ENCODE assay signal across 23 cellular contexts in the genomic region with DNA sequence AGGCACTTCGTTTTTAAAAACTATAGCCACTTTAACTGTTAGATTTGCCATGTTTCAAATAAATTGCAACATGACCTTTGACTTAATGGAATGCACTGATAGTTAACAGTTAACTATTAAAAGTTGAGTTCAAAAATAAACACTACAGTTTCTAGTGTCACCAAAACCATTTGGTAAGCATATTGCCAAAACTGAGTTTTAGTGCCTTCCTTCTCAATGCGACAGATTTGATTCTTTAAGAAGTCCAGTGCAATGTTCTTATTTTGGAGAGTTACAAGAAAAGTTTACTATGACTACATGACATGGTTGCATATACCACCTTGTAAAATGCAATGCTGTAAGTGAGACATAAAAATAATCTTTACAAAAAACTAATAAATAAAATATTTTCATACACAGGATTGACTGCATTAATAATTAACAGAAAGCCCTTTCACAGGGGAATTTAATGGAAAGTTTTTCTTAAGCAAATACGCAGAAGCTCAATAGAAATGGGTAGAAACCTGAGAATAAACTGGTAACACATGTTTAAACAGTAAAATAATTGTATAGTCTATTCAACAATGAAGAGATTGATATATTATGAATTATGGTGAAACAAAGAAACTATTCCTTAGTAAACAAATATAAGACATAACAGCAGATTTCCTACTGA. TPM values are rescaled to one million over a fixed set of nuclear protein-coding genes. Genes with fewer than 3 reads are reported as not detected.
A peak's percentile ranks its signal among the peaks of the same experiment; 100 is the strongest.
DNase-seq lines count a peak whose midpoint lies in the region; ATAC-seq, FAIRE-seq and TF ChIP-seq lines count a peak whose summit lies in the region.
"Had no signal": no experiment of that assay in that cellular context is flagged by ENCODE, and none has a peak within 500 bp of the region (broad histone marks: within the 10 kb centered on the region; RNA-seq: fewer than 3 reads in every experiment).

No MANE protein-coding gene starts in this region.

- H3K36me3 Mint-ChIP-seq in endothelial cell (ENCODE audit: low read depth, unreplicated experiment), result no peaks in the 10 kb centered on the region
- H3K36me3 Mint-ChIP-seq: CD8-positive, alpha-beta T cell had no signal

- H3K9me3 Mint-ChIP-seq in endothelial cell (ENCODE audit: unreplicated experiment), result no peaks in the 10 kb centered on the region
- H3K9me3 Mint-ChIP-seq: CD8-positive, alpha-beta T cell had no signal

- no peak for TF ChIP-seq CTCF in body of pancreas (IDR thresholded peaks at IDR 0.05)
- TF ChIP-seq CTCF in pancreas (IDR thresholded peaks at IDR 0.05), result no peak
- TF ChIP-seq CTCF in endothelial cell (IDR thresholded peaks at IDR 0.05; ENCODE audit: unreplicated experiment), result no peak

- no peak for FAIRE-seq in pancreas (lab: Jason Lieb, UNC)
- FAIRE-seq: D721Med had no signal

- H3K4me1 ChIP-seq in body of pancreas (peaks cover 44% of the 10 kb centered on the region), pancreas (peaks cover 11 to 41% (median 37%) of the 10 kb centered on the region in 3 donors)
- H3K4me1 ChIP-seq: SJSA1 had no signal

- H3K27me3 Mint-ChIP-seq in endothelial cell (ENCODE audit: unreplicated experiment), result no peaks in the 10 kb centered on the region

- peak; percentile 54 for DNase-seq in DMS53 (lab: John Stamatoyannopoulos, UW)
- no peak for DNase-seq in body of pancreas
- DNase-seq in left lobe of liver (ENCODE audit: low spot score), result no peak
- DNase-seq in pancreas, result no peak
- no peak for DNase-seq in NCI-H446 (lab: John Stamatoyannopoulos, UW)
- no peak for DNase-seq in pons (ENCODE audit: low spot score)
- DNase-seq in NCI-H146 (lab: John Stamatoyannopoulos, UW), result no peak
- DNase-seq in endothelial cell (ENCODE audit: low spot score), result no peak
- DNase-seq: CD8-positive, alpha-beta T cell; DMS79 treated with DMSO at 0.1 percent for 48 hours; GOT3; MV-4-11; NCI-H1417; NCI-H1930; NCI-H226; NCI-H524 treated with DMSO at 0.1 percent for 48 hours; PC-3 had no signal

- no peak for ATAC-seq in body of pancreas
- peak; percentile 65 for ATAC-seq in left lobe of liver
- peak in 3 of 4 donors; percentile 10 to 23 (median 11) for ATAC-seq in pancreas
- ATAC-seq: CD8-positive, alpha-beta T cell; HCT116; PC-3 had no signal

- H3K27ac ChIP-seq in body of pancreas (peak overlapping the region; percentile 36 to 78 (median 69)), pancreas (peak overlapping the region; percentile 0 to 90 (median 61))
- H3K27ac ChIP-seq: BLaER1 treated with 17β-estradiol and CSF1 and Interleukin-3, amounts not matched to agents 10 nM and 100 nM; KMS-11; RWPE1; SJSA1 had no signal

- H3K36me3 ChIP-seq in body of pancreas (replicated peaks in 1 of 2; ENCODE audit: insufficient read depth in 1 of 2, low read depth in 2 of 2) (no peaks in the 10 kb centered on the region), pancreas (no peaks in the 10 kb centered on the region)
- H3K36me3 ChIP-seq: BLaER1 treated with 17β-estradiol and CSF1 and Interleukin-3, amounts not matched to agents 10 nM and 100 nM; SJSA1 had no signal

- H3K4me3 ChIP-seq in body of pancreas, result peak overlapping the region in 1 of 2 donors; percentile 23
- peak overlapping the region; percentile 3 to 39 (median 19) for H3K4me3 ChIP-seq in pancreas
- H3K4me3 ChIP-seq: BLaER1 treated with 17β-estradiol and CSF1 and Interleukin-3, amounts not matched to agents 10 nM and 100 nM; SJSA1 had no signal

- intact Hi-C loops in body of pancreas (cut with DNase I), result no loop called here
- intact Hi-C loops in pancreas (cut with DNase I), result no loop called here

- no peak for TF ChIP-seq POLR2A in body of pancreas (IDR thresholded peaks at IDR 0.05)

- 10 to 13% methylated on average over 3 of the region's 3 CpGs for WGBS in body of pancreas, 2 donors
- WGBS in pancreas, 2 donors, result 11 to 14% methylated on average over 3 of the region's 3 CpGs

- no peaks in the 10 kb centered on the region for H3K9me3 ChIP-seq in body of pancreas
- no peaks in the 10 kb centered on the region for H3K9me3 ChIP-seq in pancreas
- H3K9me3 ChIP-seq: BLaER1 treated with 17β-estradiol and CSF1 and Interleukin-3, amounts not matched to agents 10 nM and 100 nM; SJSA1 had no signal

- H3K27me3 ChIP-seq in body of pancreas (no peaks in the 10 kb centered on the region), pancreas (no peaks in the 10 kb centered on the region)
- H3K27me3 ChIP-seq: BLaER1 treated with 17β-estradiol and CSF1 and Interleukin-3, amounts not matched to agents 10 nM and 100 nM had no signal

- peaks cover 15% of the 10 kb centered on the region for H3K4me1 Mint-ChIP-seq in endothelial cell (ENCODE audit: unreplicated experiment)

- no peak overlapping the region for H3K4me3 Mint-ChIP-seq in endothelial cell (ENCODE audit: unreplicated experiment)
- H3K4me3 Mint-ChIP-seq: CD8-positive, alpha-beta T cell had no signal

- no peak overlapping the region for H3K27ac Mint-ChIP-seq in endothelial cell (ENCODE audit: unreplicated experiment)
- H3K27ac Mint-ChIP-seq: CD8-positive, alpha-beta T cell had no signal

RNA-seq across cellular contexts. Expression of gene GRB14, which starts 53.8 kb away (rescaled TPM):
- total RNA-seq in body of pancreas (10 to 100 TPM; 22.7 to 27.5 TPM), left lobe of liver (39.3 TPM), pancreas (10 to 100 TPM in 4 of 6 donors, 1 to 10 TPM in 2; 7.8 to 21.5 (median 14.0) TPM), endothelial cell (ENCODE audit: unreplicated experiment) (5.8 TPM)
- polyA plus RNA-seq in pancreas, result 10 to 100 TPM; 56.6 to 74.9 TPM
- total RNA-seq: CD8-positive, alpha-beta T cell; SJSA1 had no signal
